In genomic region chr16:73157861-73158260, GRCh38 we compare ENCODE assay signal across 16 cellular contexts.
DNase-seq lines count a peak whose midpoint lies in the region; TF ChIP-seq lines count a peak whose summit lies in the region.
"Had no signal": no experiment of that assay in that cellular context is flagged by ENCODE, and none has a peak within 500 bp of the region (broad histone marks: within the 10 kb centered on the region; RNA-seq: fewer than 3 reads in every experiment).

No MANE protein-coding gene starts in this region.

- H3K27ac Mint-ChIP-seq in dendritic cell treated with granulocyte-macrophage colony-stimulating factor and Interleukin-4, amounts not matched to agents 40 ng/mL and 50 ng/mL, for 4 days: peak overlapping the region; percentile 57
- H3K27ac Mint-ChIP-seq: GM23338, H9 had no signal

- H4K91ac ChIP-seq in mesenchymal stem cell (ENCODE audit: low read length): no peak overlapping the region

- H2BK12ac ChIP-seq in mesenchymal stem cell (ENCODE audit: low read length in 2 of 2): no peak overlapping the region

- no peak overlapping the region for H3K4me3 ChIP-seq in BLaER1 treated with 17β-estradiol and CSF1 and Interleukin-3, amounts not matched to agents 10 nM and 100 nM
- H3K4me3 ChIP-seq in mesenchymal stem cell (ENCODE audit: insufficient read depth in 1 of 2, low read depth in 1 of 2, low read length in 2 of 2) (no peak overlapping the region), retinal pigment epithelial cell (ENCODE audit: low read length) (no peak overlapping the region)
- H3K4me3 ChIP-seq: A549, GM23338 had no signal

- no peaks in the 10 kb centered on the region for H3K36me3 Mint-ChIP-seq in dendritic cell treated with granulocyte-macrophage colony-stimulating factor and Interleukin-4, amounts not matched to agents 40 ng/mL and 50 ng/mL, for 4 days (ENCODE audit: low read depth)
- H3K36me3 Mint-ChIP-seq: CD14-positive monocyte; CD4-positive, alpha-beta memory T cell had no signal

- H3K4ac ChIP-seq in mesenchymal stem cell (ENCODE audit: low read depth in 1 of 2, low read length in 2 of 2): no peak overlapping the region

- no peak overlapping the region for H2BK5ac ChIP-seq in mesenchymal stem cell (ENCODE audit: low read depth, low read length, poor library complexity, severe bottlenecking)

- H3K36me3 ChIP-seq in BLaER1 treated with 17β-estradiol and CSF1 and Interleukin-3, amounts not matched to agents 10 nM and 100 nM: no peaks in the 10 kb centered on the region
- H3K36me3 ChIP-seq in mesenchymal stem cell (ENCODE audit: control insufficient read depth in 1 of 2, insufficient read depth in 2 of 2, low read depth in 1 of 2, low read length in 2 of 2): no peaks in the 10 kb centered on the region

- H3K27me3 Mint-ChIP-seq in dendritic cell treated with granulocyte-macrophage colony-stimulating factor and Interleukin-4, amounts not matched to agents 40 ng/mL and 50 ng/mL, for 4 days: no peaks in the 10 kb centered on the region

- intact Hi-C loops in dendritic cell treated with granulocyte-macrophage colony-stimulating factor and Interleukin-4, amounts not matched to agents 40 ng/mL and 50 ng/mL, for 4 days (cut with micrococcal nuclease): no loop called here

- H2BK15ac ChIP-seq in mesenchymal stem cell (ENCODE audit: low read depth, poor library complexity, severe bottlenecking): no peak overlapping the region

- H3K4me1 ChIP-seq in BLaER1 treated with 17β-estradiol and CSF1 and Interleukin-3, amounts not matched to agents 10 nM and 100 nM: peaks cover 12 to 75% (median 48%) of the 10 kb centered on the region in 10 experiments
- no peaks in the 10 kb centered on the region for H3K4me1 ChIP-seq in mesenchymal stem cell (ENCODE audit: control insufficient read depth, insufficient read depth, low read depth, low read length)
- H3K4me1 ChIP-seq: A549 had no signal

- no peaks in the 10 kb centered on the region for H3K79me1 ChIP-seq in mesenchymal stem cell (replicated peaks; ENCODE audit: low read length, poor library complexity, severe bottlenecking)

- H3K27ac ChIP-seq in BLaER1 treated with 17β-estradiol and CSF1 and Interleukin-3, amounts not matched to agents 10 nM and 100 nM: peak overlapping the region in 10 of 11 experiments; percentile 12 to 100 (median 97); a peak in 16 of 22 replicates
- H3K27ac ChIP-seq in mesenchymal stem cell (ENCODE audit: low read length, poor library complexity, severe bottlenecking): no peak overlapping the region
- H3K27ac ChIP-seq: 22Rv1, A549 had no signal

- no peak overlapping the region for H3K18ac ChIP-seq in mesenchymal stem cell (ENCODE audit: low read depth in 1 of 2, low read length in 2 of 2)

- H2AK5ac ChIP-seq in mesenchymal stem cell (ENCODE audit: low read length, severe bottlenecking): no peak overlapping the region

- no peaks in the 10 kb centered on the region for H3K9me3 Mint-ChIP-seq in dendritic cell treated with granulocyte-macrophage colony-stimulating factor and Interleukin-4, amounts not matched to agents 40 ng/mL and 50 ng/mL, for 4 days
- H3K9me3 Mint-ChIP-seq: CD4-positive, alpha-beta memory T cell; GM23338 had no signal

- no peak for TF ChIP-seq CTCF in retinal pigment epithelial cell (conservative IDR thresholded peaks at IDR 0.05; ENCODE audit: low read depth, low read length)

- H3K4me3 Mint-ChIP-seq in dendritic cell treated with granulocyte-macrophage colony-stimulating factor and Interleukin-4, amounts not matched to agents 40 ng/mL and 50 ng/mL, for 4 days: no peak overlapping the region
- H3K4me3 Mint-ChIP-seq: CD14-positive monocyte; CD4-positive, alpha-beta memory T cell; GM23338; H9 had no signal

- 89% methylated on average over 2 of the region's 3 CpGs for WGBS in mesenchymal stem cell

- H3K14ac ChIP-seq in mesenchymal stem cell (ENCODE audit: low read length in 2 of 2): no peak overlapping the region

- H2BK120ac ChIP-seq in mesenchymal stem cell (ENCODE audit: low read depth, low read length): no peak overlapping the region

- no peak overlapping the region for H2AFZ ChIP-seq in mesenchymal stem cell (ENCODE audit: low read depth, low read length)
- H2AFZ ChIP-seq: GM23338 had no signal

- no peak overlapping the region for H4K8ac ChIP-seq in mesenchymal stem cell (ENCODE audit: low read length)

- H3K9me3 ChIP-seq in BLaER1 treated with 17β-estradiol and CSF1 and Interleukin-3, amounts not matched to agents 10 nM and 100 nM (replicated peaks in 1 of 11): peaks cover 6 to 20% (median 7%) of the 10 kb centered on the region in 11 experiments; a peak in 15 of 22 replicates
- peaks cover 5% of the 10 kb centered on the region for H3K9me3 ChIP-seq in mesenchymal stem cell (ENCODE audit: control insufficient read depth, low read length)

- DNase-seq in mesenchymal stem cell (no peak), retinal pigment epithelial cell (ENCODE audit: low read depth) (peak; percentile 27), midbrain (lab: John Stamatoyannopoulos, UW) (no peak), SHP77 treated with DMSO at 0.1 percent for 48 hours (lab: John Stamatoyannopoulos, UW) (no peak), COR-L47 (lab: John Stamatoyannopoulos, UW) (no peak)
- DNase-seq in stimulated activated naive CD4-positive, alpha-beta T cell treated with Interleukin-2 at 50 U/mL for 16 hours (lab: John Stamatoyannopoulos, UW): no peak
- DNase-seq: AML-193; Calu3; CD4-positive, alpha-beta memory T cell; H9 had no signal

- peaks cover 37% of the 10 kb centered on the region for H3K4me1 Mint-ChIP-seq in dendritic cell treated with granulocyte-macrophage colony-stimulating factor and Interleukin-4, amounts not matched to agents 40 ng/mL and 50 ng/mL, for 4 days (ENCODE audit: low read depth)
- H3K4me1 Mint-ChIP-seq: CD4-positive, alpha-beta memory T cell had no signal

- no peaks in the 10 kb centered on the region for H3K27me3 ChIP-seq in BLaER1 treated with 17β-estradiol and CSF1 and Interleukin-3, amounts not matched to agents 10 nM and 100 nM
- no peaks in the 10 kb centered on the region for H3K27me3 ChIP-seq in mesenchymal stem cell (ENCODE audit: control insufficient read depth in 1 of 2, insufficient read depth in 1 of 2, low read length in 2 of 2)

- H3K23ac ChIP-seq in mesenchymal stem cell (ENCODE audit: low read length in 2 of 2): no peak overlapping the region

- H4K20me1 ChIP-seq in BLaER1 treated with 17β-estradiol and CSF1 and Interleukin-3, amounts not matched to agents 10 nM and 100 nM: no peaks in the 10 kb centered on the region

- H3K9ac ChIP-seq in BLaER1 treated with 17β-estradiol and CSF1 and Interleukin-3, amounts not matched to agents 10 nM and 100 nM: 0 out of 22 replicates have a peak overlapping the region, but pooled peaks of 1 of the 11 experiments have one; percentile 26
- peak overlapping the region; percentile 51 for H3K9ac ChIP-seq in mesenchymal stem cell (ENCODE audit: low read length)

- H3K4me2 ChIP-seq in BLaER1 treated with 17β-estradiol and CSF1 and Interleukin-3, amounts not matched to agents 10 nM and 100 nM: peak overlapping the region in 8 of 11 experiments; percentile 2 to 79 (median 58); a peak in 12 of 22 replicates
- no peak overlapping the region for H3K4me2 ChIP-seq in mesenchymal stem cell (ENCODE audit: low read length, poor library complexity, severe bottlenecking)
- H3K4me2 ChIP-seq: A549, GM23338 had no signal
